8 cellular contexts compared by ENCODE assay signal in genomic region chr12:30755395-30755762, GRCh38. TPM values are rescaled to one million over a fixed set of nuclear protein-coding genes. Genes with fewer than 3 reads are reported as not detected.
A peak's percentile ranks its signal among the peaks of the same experiment; 100 is the strongest.
DNase-seq lines count a peak whose midpoint lies in the region; ATAC-seq and TF ChIP-seq lines count a peak whose summit lies in the region.

No MANE protein-coding gene starts in this region.

- no peak for TF ChIP-seq RAD21 in neural cell (conservative IDR thresholded peaks at IDR 0.05)

- H3K4me3 Mint-ChIP-seq in effector memory CD8-positive, alpha-beta T cell, result peak overlapping the region; percentile 90 to 92

- intact Hi-C loops in head of caudate nucleus (cut with DNase I), result loop anchor here (2.0 kb wide), 1 partner anchor 61 kb away; the partner anchor contains the start of gene IPO8

- H3K4me3 ChIP-seq in BLaER1 treated with 17β-estradiol and CSF1 and Interleukin-3, amounts not matched to agents 10 nM and 100 nM, result peak overlapping the region; percentile 74 to 89 (median 80)
- H3K4me3 ChIP-seq in NT2/D1 (ENCODE audit: insufficient read length, low read depth) (peak overlapping the region; percentile 62), neural cell (ENCODE audit: low read length) (peak overlapping the region; percentile 81)

- H3K27ac ChIP-seq in BLaER1 treated with 17β-estradiol and CSF1 and Interleukin-3, amounts not matched to agents 10 nM and 100 nM, result peak overlapping the region; percentile 59 to 82 (median 73); a peak in 21 of 22 replicates
- H3K27ac ChIP-seq in neural cell (ENCODE audit: low read length), result peak overlapping the region; percentile 73

- H3K4me2 ChIP-seq in BLaER1 treated with 17β-estradiol and CSF1 and Interleukin-3, amounts not matched to agents 10 nM and 100 nM, result peak overlapping the region; percentile 86 to 96 (median 90)
- peak overlapping the region; percentile 45 for H3K4me2 ChIP-seq in neural cell (ENCODE audit: low read length)

- H4K20me1 ChIP-seq in BLaER1 treated with 17β-estradiol and CSF1 and Interleukin-3, amounts not matched to agents 10 nM and 100 nM, result no peaks in the 10 kb centered on the region
- H4K20me1 ChIP-seq in neural cell (ENCODE audit: insufficient read depth), result no peaks in the 10 kb centered on the region

- TF ChIP-seq CTCF in neural cell (IDR thresholded peaks at IDR 0.05; ENCODE audit: poor library complexity, severe bottlenecking), result no peak

- peaks cover 7% of the 10 kb centered on the region for H3K79me2 ChIP-seq in neural cell (replicated peaks; ENCODE audit: insufficient read depth, low read length)

- no peak for ATAC-seq in effector memory CD8-positive, alpha-beta T cell (replicated peaks)
- ATAC-seq in HG03097 (IDR thresholded peaks at IDR 0.05; ENCODE audit: low FRiP score, unreplicated experiment), result no peak

- H2AFZ ChIP-seq in neural cell (ENCODE audit: low read depth, low read length), result peak overlapping the region; percentile 86

- no peaks in the 10 kb centered on the region for H3K27me3 Mint-ChIP-seq in effector memory CD8-positive, alpha-beta T cell

- no peaks in the 10 kb centered on the region for H3F3A ChIP-seq in neural cell (ENCODE audit: insufficient read depth, low read length, poor library complexity, severe bottlenecking)

- H3K9me2 ChIP-seq in neural cell (ENCODE audit: insufficient read depth, low read length), result no peaks in the 10 kb centered on the region

- H3K36me3 Mint-ChIP-seq in effector memory CD8-positive, alpha-beta T cell (ENCODE audit: insufficient read depth), result peaks cover 28% of the 10 kb centered on the region

- peaks cover 0 to 1% (median 0%) of the 10 kb centered on the region in 11 experiments; a peak in 1 of 22 replicates for H3K9me3 ChIP-seq in BLaER1 treated with 17β-estradiol and CSF1 and Interleukin-3, amounts not matched to agents 10 nM and 100 nM (replicated peaks in 1 of 11)
- H3K9me3 ChIP-seq in NT2/D1 (ENCODE audit: insufficient read depth, low read length), result 0 out of 2 replicates have a peak, but pooled peaks cover under 1% of the 10 kb centered on the region
- H3K9me3 ChIP-seq in neural cell (ENCODE audit: low read length), result no peaks in the 10 kb centered on the region

- no peaks in the 10 kb centered on the region for H3K36me3 ChIP-seq in BLaER1 treated with 17β-estradiol and CSF1 and Interleukin-3, amounts not matched to agents 10 nM and 100 nM
- H3K36me3 ChIP-seq in NT2/D1 (ENCODE audit: insufficient read depth, insufficient read length, low read length), result peaks cover 20% of the 10 kb centered on the region
- no peaks in the 10 kb centered on the region for H3K36me3 ChIP-seq in neural cell (ENCODE audit: insufficient read depth, low read length)

- H3K9ac ChIP-seq in BLaER1 treated with 17β-estradiol and CSF1 and Interleukin-3, amounts not matched to agents 10 nM and 100 nM, result peak overlapping the region; percentile 71 to 87 (median 82); a peak in 21 of 22 replicates
- H3K9ac ChIP-seq in NT2/D1 (ENCODE audit: insufficient read length, low read depth) (peak overlapping the region; percentile 83), neural cell (ENCODE audit: low read length) (peak overlapping the region; percentile 79)

- peaks cover 17 to 32% of the 10 kb centered on the region in 2 donors for H3K4me1 Mint-ChIP-seq in effector memory CD8-positive, alpha-beta T cell (ENCODE audit: low read depth in 2 of 2)

- no peaks in the 10 kb centered on the region for H3K27me3 ChIP-seq in BLaER1 treated with 17β-estradiol and CSF1 and Interleukin-3, amounts not matched to agents 10 nM and 100 nM
- H3K27me3 ChIP-seq in NT2/D1 (ENCODE audit: insufficient read depth, insufficient read length) (peaks cover 7% of the 10 kb centered on the region), neural cell (ENCODE audit: insufficient read depth, low read depth, low read length) (no peaks in the 10 kb centered on the region)

- peak overlapping the region; percentile 77 to 89 for H3K27ac Mint-ChIP-seq in effector memory CD8-positive, alpha-beta T cell

- TF ChIP-seq EP300 in neural cell (conservative IDR thresholded peaks at IDR 0.05; ENCODE audit: poor library complexity, severe bottlenecking), result no peak

- no peaks in the 10 kb centered on the region for H3K9me3 Mint-ChIP-seq in effector memory CD8-positive, alpha-beta T cell

- DNase-seq in NT2/D1 (ENCODE audit: low read depth, low spot score), result no peak
- DNase-seq in effector memory CD8-positive, alpha-beta T cell, result no peak
- DNase-seq in DMS153 treated with DMSO at 0.1 percent for 48 hours (lab: John Stamatoyannopoulos, UW; ENCODE audit: unreplicated experiment), result no peak
- no peak for DNase-seq in head of caudate nucleus
- no peak for DNase-seq in putamen (ENCODE audit: low spot score)

- peaks cover 15 to 28% (median 21%) of the 10 kb centered on the region in 10 experiments for H3K4me1 ChIP-seq in BLaER1 treated with 17β-estradiol and CSF1 and Interleukin-3, amounts not matched to agents 10 nM and 100 nM
- peaks cover 6% of the 10 kb centered on the region for H3K4me1 ChIP-seq in NT2/D1 (ENCODE audit: insufficient read depth, insufficient read length)

TF ChIP-seq in neural cell, 6 proteins besides CTCF, POLR2A, EP300 and RAD21:
- TF ChIP-seq SMC3 (conservative IDR thresholded peaks at IDR 0.05; ENCODE audit: poor library complexity) (no peak), MXI1 (conservative IDR thresholded peaks at IDR 0.05; ENCODE audit: poor library complexity, severe bottlenecking) (no peak), EZH2 (IDR thresholded peaks at IDR 0.05; ENCODE audit: borderline replicate concordance, insufficient read depth, low read length, poor library complexity, severe bottlenecking) (no peak), TAF1 (IDR thresholded peaks at IDR 0.05; ENCODE audit: low read depth) (no peak), POLR2AphosphoS5 (IDR thresholded peaks at IDR 0.05) (no peak)
- TF ChIP-seq, protein P1, sequence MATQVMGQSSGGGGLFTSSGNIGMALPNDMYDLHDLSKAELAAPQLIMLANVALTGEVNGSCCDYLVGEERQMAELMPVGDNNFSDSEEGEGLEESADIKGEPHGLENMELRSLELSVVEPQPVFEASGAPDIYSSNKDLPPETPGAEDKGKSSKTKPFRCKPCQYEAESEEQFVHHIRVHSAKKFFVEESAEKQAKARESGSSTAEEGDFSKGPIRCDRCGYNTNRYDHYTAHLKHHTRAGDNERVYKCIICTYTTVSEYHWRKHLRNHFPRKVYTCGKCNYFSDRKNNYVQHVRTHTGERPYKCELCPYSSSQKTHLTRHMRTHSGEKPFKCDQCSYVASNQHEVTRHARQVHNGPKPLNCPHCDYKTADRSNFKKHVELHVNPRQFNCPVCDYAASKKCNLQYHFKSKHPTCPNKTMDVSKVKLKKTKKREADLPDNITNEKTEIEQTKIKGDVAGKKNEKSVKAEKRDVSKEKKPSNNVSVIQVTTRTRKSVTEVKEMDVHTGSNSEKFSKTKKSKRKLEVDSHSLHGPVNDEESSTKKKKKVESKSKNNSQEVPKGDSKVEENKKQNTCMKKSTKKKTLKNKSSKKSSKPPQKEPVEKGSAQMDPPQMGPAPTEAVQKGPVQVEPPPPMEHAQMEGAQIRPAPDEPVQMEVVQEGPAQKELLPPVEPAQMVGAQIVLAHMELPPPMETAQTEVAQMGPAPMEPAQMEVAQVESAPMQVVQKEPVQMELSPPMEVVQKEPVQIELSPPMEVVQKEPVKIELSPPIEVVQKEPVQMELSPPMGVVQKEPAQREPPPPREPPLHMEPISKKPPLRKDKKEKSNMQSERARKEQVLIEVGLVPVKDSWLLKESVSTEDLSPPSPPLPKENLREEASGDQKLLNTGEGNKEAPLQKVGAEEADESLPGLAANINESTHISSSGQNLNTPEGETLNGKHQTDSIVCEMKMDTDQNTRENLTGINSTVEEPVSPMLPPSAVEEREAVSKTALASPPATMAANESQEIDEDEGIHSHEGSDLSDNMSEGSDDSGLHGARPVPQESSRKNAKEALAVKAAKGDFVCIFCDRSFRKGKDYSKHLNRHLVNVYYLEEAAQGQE (IDR thresholded peaks at IDR 0.05; ENCODE audit: borderline replicate concordance), result no peak
TF ChIP-seq in neural cell: peak in this region for 0.

RNA-seq across cellular contexts. Expression of gene CAPRIN2, which starts 0.6 kb away (rescaled TPM):
- polyA plus RNA-seq in neural cell, result 105 and 132 TPM in 2 replicates
- 60.9 and 80.0 TPM in 2 replicates for polyA minus RNA-seq in neural cell

RNA-seq across cellular contexts. Expression of gene IPO8, which starts 59.7 kb away (rescaled TPM):
- polyA plus RNA-seq in neural cell, result 18.8 and 24.3 TPM in 2 replicates
- 32.6 and 36.0 TPM in 2 replicates for polyA minus RNA-seq in neural cell
